25 cellular contexts compared by ENCODE assay signal in the genomic region with DNA sequence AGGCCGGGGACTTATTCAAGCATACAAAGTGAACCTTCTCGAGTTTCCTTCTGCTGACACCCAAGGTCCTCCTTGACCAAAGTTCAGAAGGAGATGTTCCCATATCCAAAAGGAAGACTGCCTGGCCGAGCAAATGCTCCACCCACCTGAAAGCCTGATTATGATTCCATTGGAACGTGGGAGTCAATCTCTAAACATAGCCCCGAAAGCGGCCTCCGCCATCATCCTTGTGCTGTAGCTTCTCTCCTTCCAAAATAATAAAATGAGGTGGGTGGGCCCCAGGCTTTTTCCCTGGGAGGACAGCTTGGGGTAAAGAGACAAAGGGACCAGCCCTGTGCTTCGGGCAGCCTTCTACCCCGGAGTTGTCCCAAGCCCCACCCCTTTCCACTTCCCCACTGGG.
DNase-seq lines count a peak whose midpoint lies in the region; TF ChIP-seq lines count a peak whose summit lies in the region.
"Had no signal": no experiment of that assay in that cellular context is flagged by ENCODE, and none has a peak within 500 bp of the region (broad histone marks: within the 10 kb centered on the region; RNA-seq: fewer than 3 reads in every experiment).

No MANE protein-coding gene starts in this region.

- H3K4me1 ChIP-seq in esophagus muscularis mucosa, result no peaks in the 10 kb centered on the region
- peaks cover 50% of the 10 kb centered on the region for H3K4me1 ChIP-seq in parathyroid adenoma

- no peak overlapping the region for H3K9ac ChIP-seq in parathyroid adenoma
- H3K9ac ChIP-seq: BLaER1 had no signal

- no peaks in the 10 kb centered on the region for H3K36me3 ChIP-seq in esophagus muscularis mucosa
- no peaks in the 10 kb centered on the region for H3K36me3 ChIP-seq in parathyroid adenoma (ENCODE audit: control insufficient read depth, insufficient read depth, low read length)
- H3K36me3 ChIP-seq: BE2C, BLaER1 had no signal

- H3K9me3 ChIP-seq in esophagus muscularis mucosa, result no peaks in the 10 kb centered on the region
- H3K9me3 ChIP-seq in parathyroid adenoma (ENCODE audit: control insufficient read depth, low read length), result no peaks in the 10 kb centered on the region
- H3K9me3 ChIP-seq: BE2C, BLaER1 had no signal

- H3K27ac Mint-ChIP-seq in activated naive CD4-positive, alpha-beta T cell treated with anti-CD3 and anti-CD28 coated beads for 36 hours, result no peak overlapping the region
- no peak overlapping the region for H3K27ac Mint-ChIP-seq in endothelial cell (ENCODE audit: unreplicated experiment)
- H3K27ac Mint-ChIP-seq: CD14-positive monocyte; CD4-positive, alpha-beta memory T cell; CD4-positive, CD25-positive, alpha-beta regulatory T cell had no signal

- 98% methylated on average over 9 of the region's 9 CpGs for whole genome bisulfite sequencing in esophagus muscularis mucosa

- no peak for TF ChIP-seq EP300 in esophagus muscularis mucosa (IDR thresholded peaks at IDR 0.05)

- H3K27me3 Mint-ChIP-seq in activated naive CD4-positive, alpha-beta T cell treated with anti-CD3 and anti-CD28 coated beads for 36 hours (ENCODE audit: low read depth), result no peaks in the 10 kb centered on the region
- no peaks in the 10 kb centered on the region for H3K27me3 Mint-ChIP-seq in endothelial cell (ENCODE audit: unreplicated experiment)
- H3K27me3 Mint-ChIP-seq: CD4-positive, CD25-positive, alpha-beta regulatory T cell; CD8-positive, alpha-beta memory T cell had no signal

- no peak overlapping the region for H3K4me3 Mint-ChIP-seq in activated naive CD4-positive, alpha-beta T cell treated with anti-CD3 and anti-CD28 coated beads for 36 hours
- H3K4me3 Mint-ChIP-seq in endothelial cell (ENCODE audit: unreplicated experiment), result no peak overlapping the region
- H3K4me3 Mint-ChIP-seq: CD14-positive monocyte; CD4-positive, alpha-beta memory T cell; CD4-positive, CD25-positive, alpha-beta regulatory T cell; CD8-positive, alpha-beta memory T cell had no signal

- no peak for TF ChIP-seq POLR2A in esophagus muscularis mucosa (IDR thresholded peaks at IDR 0.05; ENCODE audit: low read depth)

- no peaks in the 10 kb centered on the region for H3K36me3 Mint-ChIP-seq in activated naive CD4-positive, alpha-beta T cell treated with anti-CD3 and anti-CD28 coated beads for 36 hours (ENCODE audit: low read depth)
- H3K36me3 Mint-ChIP-seq in endothelial cell (ENCODE audit: low read depth, unreplicated experiment), result no peaks in the 10 kb centered on the region
- H3K36me3 Mint-ChIP-seq: CD14-positive monocyte; CD4-positive, alpha-beta memory T cell; CD4-positive, CD25-positive, alpha-beta regulatory T cell; CD8-positive, alpha-beta memory T cell had no signal

- H3K4me2 ChIP-seq in parathyroid adenoma (ENCODE audit: low read length), result no peak overlapping the region
- H3K4me2 ChIP-seq: BLaER1 had no signal

- H3K27me3 ChIP-seq in esophagus muscularis mucosa (no peaks in the 10 kb centered on the region), parathyroid adenoma (ENCODE audit: control insufficient read depth, insufficient read depth, low read length) (no peaks in the 10 kb centered on the region)
- H3K27me3 ChIP-seq: BE2C had no signal

- intact Hi-C loops in esophagus muscularis mucosa (cut with DNase I), result no loop called here
- intact Hi-C loops in activated naive CD4-positive, alpha-beta T cell treated with anti-CD3 and anti-CD28 coated beads for 36 hours (cut with micrococcal nuclease), result no loop called here

- H3K27ac ChIP-seq in angular gyrus (ENCODE audit: low read depth, low read length) (peak overlapping the region; percentile 39), esophagus muscularis mucosa (replicated peaks in 1 of 4) (no peak overlapping the region), parathyroid adenoma (peak overlapping the region; percentile 57)
- H3K27ac ChIP-seq: BLaER1 had no signal

- H2AFZ ChIP-seq in parathyroid adenoma, result peak overlapping the region; percentile 35

- H3K79me2 ChIP-seq in parathyroid adenoma, result no peaks in the 10 kb centered on the region

- TF ChIP-seq CTCF in esophagus muscularis mucosa (IDR thresholded peaks at IDR 0.05), result no peak
- TF ChIP-seq CTCF in parathyroid adenoma (IDR thresholded peaks at IDR 0.05), result no peak
- TF ChIP-seq CTCF in endothelial cell (IDR thresholded peaks at IDR 0.05; ENCODE audit: unreplicated experiment), result no peak

- H3K9me3 Mint-ChIP-seq in activated naive CD4-positive, alpha-beta T cell treated with anti-CD3 and anti-CD28 coated beads for 36 hours, result no peaks in the 10 kb centered on the region
- no peaks in the 10 kb centered on the region for H3K9me3 Mint-ChIP-seq in endothelial cell (ENCODE audit: unreplicated experiment)

- CTCF ChIA-PET in activated naive CD4-positive, alpha-beta T cell treated with anti-CD3 and anti-CD28 coated beads for 36 hours (lab: Charles Lee), result no interaction called here

- H3K4me3 ChIP-seq in esophagus muscularis mucosa (no peak overlapping the region), parathyroid adenoma (ENCODE audit: low read depth, low read length) (no peak overlapping the region)
- H3K4me3 ChIP-seq: BLaER1, GM12878 had no signal

- no peaks in the 10 kb centered on the region for H3K4me1 Mint-ChIP-seq in activated naive CD4-positive, alpha-beta T cell treated with anti-CD3 and anti-CD28 coated beads for 36 hours (ENCODE audit: low read depth)
- H3K4me1 Mint-ChIP-seq in endothelial cell (ENCODE audit: unreplicated experiment), result no peaks in the 10 kb centered on the region
- H3K4me1 Mint-ChIP-seq: CD14-positive monocyte had no signal

- DNase-seq in esophagus muscularis mucosa (ENCODE audit: extremely low spot score), result peak; percentile 80
- no peak for DNase-seq in activated naive CD4-positive, alpha-beta T cell treated with anti-CD3 and anti-CD28 coated beads for 36 hours
- DNase-seq in NCI-H2196 treated with DMSO at 0.1 percent for 48 hours (lab: John Stamatoyannopoulos, UW; ENCODE audit: unreplicated experiment), result no peak
- DNase-seq in endothelial cell (ENCODE audit: low spot score), result no peak
- DNase-seq in NCI-H187 treated with DMSO at 0.1 percent for 48 hours (lab: John Stamatoyannopoulos, UW), result no peak
- DNase-seq: 8988T; ACHN; BE2C; C1 segment of cervical spinal cord; CD4-positive, alpha-beta memory T cell; CD4-positive, CD25-positive, alpha-beta regulatory T cell; CD8-positive, alpha-beta memory T cell; COR-L47; DMS 273 treated with DMSO at 0.1 percent for 48 hours; DMS153; DMS53; DMS79; DND-41; EL; GDM1 had no signal

Comparison
In these comparisons a context has a peak if more than half of its experiments do, and no peak if none do; other contexts are left out.
1. H3K27ac ChIP-seq: peak in angular gyrus (single experiment) and parathyroid adenoma (single experiment); none in esophagus muscularis mucosa (0 of 4).